In genomic region chr1:204837440-204838084, GRCh38 we compare ENCODE assay signal across 8 cellular contexts. TPM values are rescaled to one million over a fixed set of nuclear protein-coding genes. Genes with fewer than 3 reads are reported as not detected.
A peak's percentile ranks its signal among the peaks of the same experiment; 100 is the strongest.
DNase-seq lines count a peak whose midpoint lies in the region; ATAC-seq and TF ChIP-seq lines count a peak whose summit lies in the region.

No MANE protein-coding gene starts in this region.

- peaks cover 8% of the 10 kb centered on the region; the same call in 1 of the 2 replicates for H4K20me1 ChIP-seq in DND-41 (ENCODE audit: insufficient read depth, low read length)

- ATAC-seq in DND-41 (ENCODE audit: insufficient read depth, low read depth) (peak; percentile 66), left lobe of liver (peak; percentile 77)

- intact Hi-C loops in prostate gland (cut with DNase I): no loop called here

- TF ChIP-seq CTCF in DND-41 (IDR thresholded peaks at IDR 0.05; ENCODE audit: borderline replicate concordance, extremely low read depth, low read length, poor library complexity, severe bottlenecking) (peak; percentile 15), astrocyte of the spinal cord (IDR thresholded peaks at IDR 0.05; ENCODE audit: low read depth, low read length) (no peak), prostate gland (IDR thresholded peaks at IDR 0.05) (no peak)

- in situ Hi-C loops in astrocyte of the spinal cord (cut with HindIII; ENCODE audit: low sequenced_read_pairs): no loop called here

- no peak for TF ChIP-seq POLR2A in prostate gland (IDR thresholded peaks at IDR 0.05)

- H3K9me3 ChIP-seq in DND-41 (ENCODE audit: insufficient read depth, low read length, severe bottlenecking) (no peaks in the 10 kb centered on the region), prostate gland (no peaks in the 10 kb centered on the region)

- H3K4me1 ChIP-seq in DND-41 (ENCODE audit: insufficient read depth, low read length) (no peaks in the 10 kb centered on the region), prostate gland (replicated peaks) (no peaks in the 10 kb centered on the region)

- peak; percentile 59 for DNase-seq in DND-41
- DNase-seq in M059J (ENCODE audit: low read depth): peak; percentile 44
- peak; percentile 45 for DNase-seq in astrocyte of the spinal cord (ENCODE audit: low read depth, low spot score)
- no peak for DNase-seq in left lobe of liver (ENCODE audit: low spot score)
- DNase-seq in prostate gland (ENCODE audit: low spot score): no peak
- DNase-seq in NCI-H446 treated with DMSO at 0.1 percent for 48 hours (lab: John Stamatoyannopoulos, UW): no peak
- no peak for DNase-seq in activated effector memory CD4-positive, alpha-beta T cell treated with Interleukin-2 at 50 U/mL for 16 hours
- DNase-seq in cerebellum (ENCODE audit: low spot score): no peak

- no peak overlapping the region for H2AFZ ChIP-seq in DND-41 (ENCODE audit: low read depth, low read length)

- no peak overlapping the region for H3K9ac ChIP-seq in DND-41 (ENCODE audit: low read depth, low read length)

- 26% methylated on average over 7 of the region's 7 CpGs for WGBS in prostate gland

- H3K27me3 ChIP-seq in DND-41 (ENCODE audit: insufficient read depth, low read length, poor library complexity) (peaks cover 11% of the 10 kb centered on the region), prostate gland (replicated peaks; ENCODE audit: insufficient read depth) (no peaks in the 10 kb centered on the region)

- no peak overlapping the region for H3K4me2 ChIP-seq in DND-41 (ENCODE audit: insufficient read depth, low read length)

- H3K27ac ChIP-seq in DND-41 (ENCODE audit: low read length): no peak overlapping the region
- H3K27ac ChIP-seq in prostate gland: no peak overlapping the region

- H3K4me3 ChIP-seq in DND-41 (ENCODE audit: low read depth in 1 of 2, low read length in 2 of 2) (no peak overlapping the region), astrocyte of the spinal cord (ENCODE audit: low read depth, low read length) (no peak overlapping the region), prostate gland (no peak overlapping the region)

- H3K79me2 ChIP-seq in DND-41 (ENCODE audit: insufficient read depth, low read length): no peaks in the 10 kb centered on the region

- H3K36me3 ChIP-seq in DND-41 (ENCODE audit: insufficient read depth, low read length) (no peaks in the 10 kb centered on the region), prostate gland (no peaks in the 10 kb centered on the region)

RNA-seq across cellular contexts. Expression of gene NFASC, which starts 33.1 kb away (rescaled TPM):
- total RNA-seq in M059J (2014; rRNA removed; shearing (Covaris generic)): 17.6 and 24.1 TPM in 2 replicates
- total RNA-seq in left lobe of liver (2.7 TPM), prostate gland (10 to 100 TPM in 1 of 2 donors, 1 to 10 TPM in 1; 3.7 to 13.2 TPM), cerebellum (61.4 TPM)

Comparison
In these comparisons a context has a peak if more than half of its experiments do, and no peak if none do; other contexts are left out.
1. DNase-seq: peak in DND-41 (single experiment), M059J (single experiment) and astrocyte of the spinal cord (single experiment); none in left lobe of liver (single experiment), prostate gland (single experiment), NCI-H446 treated with DMSO at 0.1 percent for 48 hours (single experiment), activated effector memory CD4-positive, alpha-beta T cell treated with Interleukin-2 at 50 U/mL for 16 hours (single experiment) and cerebellum (single experiment).